26 cellular contexts compared by ENCODE assay signal in the genomic region with DNA sequence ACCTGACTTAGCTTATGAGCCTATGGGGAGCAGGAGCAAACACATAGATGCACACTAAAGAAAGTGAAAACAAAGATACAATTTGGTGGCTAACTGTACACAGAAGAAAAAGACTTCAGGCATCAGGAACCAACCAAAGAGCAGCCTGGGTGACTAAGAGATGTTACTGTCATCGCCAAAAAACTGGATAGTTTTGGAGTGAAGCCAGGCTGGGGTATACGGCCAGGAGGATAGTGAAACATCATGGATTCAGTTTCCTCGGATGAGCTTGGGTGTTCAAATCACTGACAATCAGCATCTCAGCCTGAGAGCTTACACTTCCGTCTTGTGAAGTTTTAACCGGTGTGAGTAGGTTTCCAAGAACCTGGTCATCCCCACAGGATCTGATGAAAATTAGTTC.
"Had no signal": no experiment of that assay in that cellular context is flagged by ENCODE, and none has a peak within 500 bp of the region (broad histone marks: within the 10 kb centered on the region; RNA-seq: fewer than 3 reads in every experiment).

No MANE protein-coding gene starts in this region.

- DNase-seq: activated CD4-positive, alpha-beta T cell treated with anti-CD3 and anti-CD28 coated beads for 36 hours; activated CD4-positive, alpha-beta T cell treated with anti-CD3 and anti-CD28 coated beads, Interleukin-2, amount 10 ng/mL, durations not matched to agents 7 days and 5 days; activated CD4-positive, alpha-beta T cell treated with anti-CD3 and anti-CD28 coated beads, Interleukin-2, amount 50 U/mL, for 48 hours; activated CD8-positive, alpha-beta T cell treated with anti-CD3 and anti-CD28 coated beads, Interleukin-2, amount 10 ng/mL, durations not matched to agents 7 days and 5 days; activated gamma-delta T cell; activated naive CD4-positive, alpha-beta T cell treated with Interleukin-2 at 50 U/mL for 16 hours; activated naive CD8-positive, alpha-beta T cell treated with anti-CD3 and anti-CD28 coated beads, Interleukin-2, amount 10 ng/mL, durations not matched to agents 7 days and 5 days; activated T-cell treated with anti-CD3 and anti-CD28 coated beads, Interleukin-2, amount 50 U/mL, for 24 hours; amygdala; NCI-H1417; NCI-H146; NCI-H187; NCI-H2081; NCI-H2171 treated with DMSO at 0.1 percent for 48 hours; NCI-H2227 treated with DMSO at 0.1 percent for 48 hours; NCI-H526; NCI-H774; PC-3; Peyer's patch; RPMI8226; SHP77 treated with DMSO at 0.1 percent for 48 hours; SK-N-SH had no signal

- H3K9me3 ChIP-seq: ascending aorta, Peyer's patch, SJSA1, SK-N-SH had no signal

- ATAC-seq: activated CD4-positive, alpha-beta T cell treated with anti-CD3 and anti-CD28 coated beads for 36 hours; activated CD4-positive, CD25-positive, alpha-beta regulatory T cell treated with anti-CD3 and anti-CD28 coated beads, Interleukin-2, amount 50 U/mL, for 24 hours; activated CD8-positive, alpha-beta T cell treated with anti-CD3 and anti-CD28 coated beads, Interleukin-2, amount 10 ng/mL, durations not matched to agents 7 days and 5 days; PC-3; WTC11 had no signal

- H3K27me3 ChIP-seq: ascending aorta, Peyer's patch, SJSA1 had no signal

- H3K4me3 ChIP-seq: ascending aorta, Peyer's patch, SJSA1 had no signal

- H3K36me3 ChIP-seq: ascending aorta, Peyer's patch, SJSA1 had no signal
